9 cellular contexts compared by ENCODE assay signal in the genomic region with DNA sequence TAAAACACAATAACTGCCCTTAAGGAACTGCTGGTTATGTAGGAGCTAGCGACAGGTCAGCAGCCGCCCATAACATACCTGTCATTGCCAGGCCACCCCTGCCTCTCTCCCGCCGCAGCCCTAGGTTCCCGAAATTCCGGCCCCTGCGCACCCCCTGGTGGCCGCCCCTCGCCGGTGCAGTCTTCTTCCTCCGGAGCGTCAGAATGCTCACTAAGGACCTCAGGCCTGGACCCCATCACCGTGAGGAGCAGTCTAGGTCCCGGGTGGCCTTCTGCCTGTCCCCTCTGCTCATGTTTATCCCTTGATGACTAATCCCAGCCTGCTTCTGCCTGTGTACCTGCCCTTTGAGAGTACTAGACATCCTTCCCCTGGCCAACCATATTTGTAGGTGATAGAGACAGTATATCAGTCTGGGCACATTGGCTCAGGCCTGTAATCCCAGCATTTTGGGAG.
A peak's percentile ranks its signal among the peaks of the same experiment; 100 is the strongest.
DNase-seq lines count a peak whose midpoint lies in the region; ATAC-seq and TF ChIP-seq lines count a peak whose summit lies in the region.
"Had no signal": no experiment of that assay in that cellular context is flagged by ENCODE, and none has a peak within 500 bp of the region (broad histone marks: within the 10 kb centered on the region; RNA-seq: fewer than 3 reads in every experiment).

No MANE protein-coding gene starts in this region.

- H3K4me2 ChIP-seq in BLaER1 treated with 17β-estradiol and CSF1 and Interleukin-3, amounts not matched to agents 10 nM and 100 nM: peak overlapping the region in 10 of 11 experiments; percentile 10 to 73 (median 40); a peak in 16 of 22 replicates

- peak; percentile 11 for DNase-seq in NCI-H748 treated with DMSO at 0.1 percent for 48 hours (lab: John Stamatoyannopoulos, UW)
- DNase-seq in activated CD8-positive, alpha-beta T cell treated with anti-CD3 and anti-CD28 coated beads, Interleukin-2, amount 10 ng/mL, durations not matched to agents 7 days and 5 days: peak; percentile 85
- peak; percentile 98 for DNase-seq in endodermal cell
- DNase-seq in naive B cell: peak; percentile 78
- peak; percentile 57 for DNase-seq in stimulated activated CD8-positive, alpha-beta memory T cell treated with anti-CD3 and anti-CD28 coated beads, Interleukin-7, amount 100 ng/mL, for 48 hours (ENCODE audit: extremely low read depth in 1 of 2, low read depth in 1 of 2)

- H3K9me3 ChIP-seq in BLaER1 treated with 17β-estradiol and CSF1 and Interleukin-3, amounts not matched to agents 10 nM and 100 nM (replicated peaks in 1 of 11): no peaks in the 10 kb centered on the region
- no peaks in the 10 kb centered on the region for H3K9me3 ChIP-seq in endodermal cell (ENCODE audit: control insufficient read depth, low read length)

- peaks cover 16% of the 10 kb centered on the region for H3K27me3 Mint-ChIP-seq in activated CD8-positive, alpha-beta T cell treated with anti-CD3 and anti-CD28 coated beads, Interleukin-2, amount 10 ng/mL, durations not matched to agents 7 days and 5 days (ENCODE audit: low read depth)
- H3K27me3 Mint-ChIP-seq in endodermal cell (ENCODE audit: insufficient read depth) (peaks cover 2% of the 10 kb centered on the region), naive B cell (no peaks in the 10 kb centered on the region)

- H3K27ac Mint-ChIP-seq in activated CD8-positive, alpha-beta T cell treated with anti-CD3 and anti-CD28 coated beads, Interleukin-2, amount 10 ng/mL, durations not matched to agents 7 days and 5 days: peak overlapping the region; percentile 12
- H3K27ac Mint-ChIP-seq in endodermal cell: no peak overlapping the region
- peak overlapping the region in 2 of 6 donors; percentile 30 to 85 for H3K27ac Mint-ChIP-seq in naive B cell

- peak; percentile 93 for ATAC-seq in GM19043 (IDR thresholded peaks at IDR 0.05; ENCODE audit: low read depth, unreplicated experiment)
- peak; percentile 89 for ATAC-seq in HG03175 (IDR thresholded peaks at IDR 0.05; ENCODE audit: unreplicated experiment)
- ATAC-seq in activated CD8-positive, alpha-beta T cell treated with anti-CD3 and anti-CD28 coated beads, Interleukin-2, amount 10 ng/mL, durations not matched to agents 7 days and 5 days: peak; percentile 97
- ATAC-seq in naive B cell (ENCODE audit: low read depth in 2 of 2): peak; percentile 97 to 98

- no peaks in the 10 kb centered on the region; a peak in 1 of 20 replicates for H3K4me1 ChIP-seq in BLaER1 treated with 17β-estradiol and CSF1 and Interleukin-3, amounts not matched to agents 10 nM and 100 nM
- no peaks in the 10 kb centered on the region for H3K4me1 ChIP-seq in endodermal cell (ENCODE audit: control insufficient read depth, insufficient read depth, low read length)

- no peaks in the 10 kb centered on the region for H3K36me3 ChIP-seq in BLaER1 treated with 17β-estradiol and CSF1 and Interleukin-3, amounts not matched to agents 10 nM and 100 nM
- no peaks in the 10 kb centered on the region for H3K36me3 ChIP-seq in endodermal cell (ENCODE audit: control insufficient read depth, insufficient read depth, low read length)

- peak; percentile 95 for TF ChIP-seq CTCF in endodermal cell (conservative IDR thresholded peaks at IDR 0.05)

- no peak overlapping the region for H3K4me3 Mint-ChIP-seq in activated CD8-positive, alpha-beta T cell treated with anti-CD3 and anti-CD28 coated beads, Interleukin-2, amount 10 ng/mL, durations not matched to agents 7 days and 5 days
- H3K4me3 Mint-ChIP-seq in endodermal cell (no peak overlapping the region), naive B cell (peak overlapping the region in 5 of 8 donors; percentile 2 to 69 (median 42))

- H3K4me1 Mint-ChIP-seq in activated CD8-positive, alpha-beta T cell treated with anti-CD3 and anti-CD28 coated beads, Interleukin-2, amount 10 ng/mL, durations not matched to agents 7 days and 5 days (ENCODE audit: low read depth): peaks cover 6% of the 10 kb centered on the region
- H3K4me1 Mint-ChIP-seq in endodermal cell: peaks cover 5% of the 10 kb centered on the region
- H3K4me1 Mint-ChIP-seq in naive B cell: peaks cover 6 to 10% (median 6%) of the 10 kb centered on the region in 3 donors

- CTCF ChIA-PET in activated CD8-positive, alpha-beta T cell treated with anti-CD3 and anti-CD28 coated beads, Interleukin-2, amount 10 ng/mL, durations not matched to agents 7 days and 5 days (lab: Charles Lee): interaction anchor here (0.6 to 2.5 kb wide), 21 partner anchors 9 to 546 kb away, joined by 3 to 23 read pairs (median 3); a partner anchor contains a TSS

- H3K27me3 ChIP-seq in BLaER1 treated with 17β-estradiol and CSF1 and Interleukin-3, amounts not matched to agents 10 nM and 100 nM: no peaks in the 10 kb centered on the region
- H3K27me3 ChIP-seq in endodermal cell (ENCODE audit: control insufficient read depth, insufficient read depth, low read length, poor library complexity, severe bottlenecking): no peaks in the 10 kb centered on the region

- H3K9me3 Mint-ChIP-seq in activated CD8-positive, alpha-beta T cell treated with anti-CD3 and anti-CD28 coated beads, Interleukin-2, amount 10 ng/mL, durations not matched to agents 7 days and 5 days (ENCODE audit: insufficient read depth): no peaks in the 10 kb centered on the region
- H3K9me3 Mint-ChIP-seq in endodermal cell (no peaks in the 10 kb centered on the region), naive B cell (no peaks in the 10 kb centered on the region)

- POLR2A ChIA-PET in activated CD8-positive, alpha-beta T cell treated with anti-CD3 and anti-CD28 coated beads, Interleukin-2, amount 10 ng/mL, durations not matched to agents 7 days and 5 days (lab: Charles Lee): no interaction called here

- H3K9ac ChIP-seq in BLaER1 treated with 17β-estradiol and CSF1 and Interleukin-3, amounts not matched to agents 10 nM and 100 nM: no peak overlapping the region
- H3K9ac ChIP-seq in endodermal cell (ENCODE audit: extremely low read depth, low read length, poor library complexity, severe bottlenecking): no peak overlapping the region

- no peaks in the 10 kb centered on the region for H4K20me1 ChIP-seq in BLaER1 treated with 17β-estradiol and CSF1 and Interleukin-3, amounts not matched to agents 10 nM and 100 nM

- H3K4me3 ChIP-seq in BLaER1 treated with 17β-estradiol and CSF1 and Interleukin-3, amounts not matched to agents 10 nM and 100 nM: no peak overlapping the region
- no peak overlapping the region for H3K4me3 ChIP-seq in endodermal cell (ENCODE audit: low read length)
- H3K4me3 ChIP-seq: SK-N-MC had no signal

- no peak overlapping the region for H3K27ac ChIP-seq in BLaER1 treated with 17β-estradiol and CSF1 and Interleukin-3, amounts not matched to agents 10 nM and 100 nM
- H3K27ac ChIP-seq in endodermal cell (ENCODE audit: low read depth, low read length): no peak overlapping the region
- H3K27ac ChIP-seq: SK-N-MC had no signal

- WGBS in endodermal cell (ENCODE audit: insufficient coverage in 1 of 2, insufficient read length in 1 of 2), 2 experiments: 9 to 14% methylated on average over 12 to 14 of the region's 14 CpGs

- no peaks in the 10 kb centered on the region for H3K36me3 Mint-ChIP-seq in activated CD8-positive, alpha-beta T cell treated with anti-CD3 and anti-CD28 coated beads, Interleukin-2, amount 10 ng/mL, durations not matched to agents 7 days and 5 days (ENCODE audit: low read depth)
- H3K36me3 Mint-ChIP-seq in endodermal cell (ENCODE audit: low read depth) (no peaks in the 10 kb centered on the region), naive B cell (no peaks in the 10 kb centered on the region)

Comparison
In these comparisons a context has a peak if more than half of its experiments do, and no peak if none do; other contexts are left out.
1. DNase-seq: peak in every context shown above with its lines; median percentile 98 in endodermal cell; 85 in activated CD8-positive, alpha-beta T cell treated with anti-CD3 and anti-CD28 coated beads, Interleukin-2, amount 10 ng/mL, durations not matched to agents 7 days and 5 days; 78 in naive B cell; 57 in stimulated activated CD8-positive, alpha-beta memory T cell treated with anti-CD3 and anti-CD28 coated beads, Interleukin-7, amount 100 ng/mL, for 48 hours; 11 in NCI-H748 treated with DMSO at 0.1 percent for 48 hours.
2. H3K4me3 Mint-ChIP-seq: peak in naive B cell (5 of 8); none in activated CD8-positive, alpha-beta T cell treated with anti-CD3 and anti-CD28 coated beads, Interleukin-2, amount 10 ng/mL, durations not matched to agents 7 days and 5 days (single experiment) and endodermal cell (single experiment).
3. Peak in every context shown above with its lines, with median percentiles within 50 percentile points of each other: ATAC-seq.